16 cellular contexts compared by ENCODE assay signal in the genomic region with DNA sequence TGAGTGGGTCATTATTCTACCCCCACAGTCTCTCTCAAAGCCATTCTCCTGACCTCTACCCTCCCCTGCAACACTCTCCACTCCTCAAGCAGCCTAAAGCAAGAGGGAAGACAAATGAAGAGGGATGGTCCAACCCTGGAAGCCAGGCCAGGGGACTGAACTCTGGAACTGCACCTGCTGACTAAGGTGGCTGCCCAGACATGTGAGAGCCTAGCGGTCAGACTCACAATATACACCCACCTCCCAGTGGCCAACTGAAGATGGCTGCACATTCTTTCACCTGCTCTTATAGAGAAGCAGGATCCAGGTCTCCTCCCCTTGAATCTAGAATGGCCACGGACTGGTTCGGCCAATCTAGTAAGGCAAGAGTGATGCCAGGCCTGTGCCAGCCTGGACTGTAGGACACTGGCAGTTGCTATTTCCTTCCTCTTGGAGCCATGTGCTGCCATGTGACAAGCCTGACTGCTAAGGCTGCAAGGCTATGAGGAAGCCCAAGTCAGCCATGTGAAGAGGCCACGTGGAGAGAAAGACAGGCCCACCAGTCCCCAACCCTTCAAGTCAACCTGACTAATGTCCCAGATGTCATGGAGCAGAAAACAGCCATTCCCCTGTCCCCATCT. TPM values are rescaled to one million over a fixed set of nuclear protein-coding genes. Genes with fewer than 3 reads are reported as not detected.
A peak's percentile ranks its signal among the peaks of the same experiment; 100 is the strongest.
DNase-seq lines count a peak whose midpoint lies in the region; ATAC-seq and TF ChIP-seq lines count a peak whose summit lies in the region.
"Had no signal": no experiment of that assay in that cellular context is flagged by ENCODE, and none has a peak within 500 bp of the region (broad histone marks: within the 10 kb centered on the region; RNA-seq: fewer than 3 reads in every experiment).

No MANE protein-coding gene starts in this region.

- no peaks in the 10 kb centered on the region for H3K79me1 ChIP-seq in neuronal stem cell (ENCODE audit: low read depth, low read length)

- no peaks in the 10 kb centered on the region for H3K27me3 ChIP-seq in neuronal stem cell (ENCODE audit: control insufficient read depth in 3 of 3, insufficient read depth in 3 of 3, low read depth in 1 of 3, low read length in 3 of 3)
- H3K27me3 ChIP-seq in upper lobe of right lung = no peaks in the 10 kb centered on the region
- H3K27me3 ChIP-seq: BE2C had no signal

- no peak overlapping the region for H3K18ac ChIP-seq in neuronal stem cell (ENCODE audit: low read length)

- H3K27ac Mint-ChIP-seq in glutamatergic neuron (ENCODE audit: unreplicated experiment) = no peak overlapping the region
- H3K27ac Mint-ChIP-seq: activated naive CD4-positive, alpha-beta T cell treated with anti-CD3 and anti-CD28 coated beads for 36 hours had no signal

- whole genome bisulfite sequencing in neuronal stem cell (ENCODE audit: extremely low coverage in 2 of 2, insufficient read length in 2 of 2, insufficient replicate concordance in 1 of 2), 2 donors = no CpG with 5 or more reads among the region's 4 CpGs

- H3K4ac ChIP-seq in neuronal stem cell (ENCODE audit: low read length) = no peak overlapping the region

- H3K9me3 ChIP-seq in neuronal stem cell (replicated peaks in 1 of 2; ENCODE audit: control insufficient read depth in 2 of 2, insufficient read depth in 1 of 2, low read depth in 1 of 2, low read length in 2 of 2) = no peaks in the 10 kb centered on the region
- no peaks in the 10 kb centered on the region for H3K9me3 ChIP-seq in upper lobe of right lung
- H3K9me3 ChIP-seq: BE2C had no signal

- H3K4me3 ChIP-seq in neuronal stem cell (ENCODE audit: low read length in 2 of 2) = no peak overlapping the region
- H3K4me3 ChIP-seq in upper lobe of right lung = no peak overlapping the region
- H3K4me3 ChIP-seq: neural progenitor cell had no signal

- H3K4me1 ChIP-seq in neuronal stem cell (ENCODE audit: control insufficient read depth in 2 of 2, insufficient read depth in 1 of 2, low read depth in 1 of 2, low read length in 2 of 2) (no peaks in the 10 kb centered on the region), upper lobe of right lung (peaks cover 3% of the 10 kb centered on the region)
- H3K4me1 ChIP-seq: BE2C, neural progenitor cell had no signal

- no peak overlapping the region for H2BK15ac ChIP-seq in neuronal stem cell (ENCODE audit: low read length)

- H4K91ac ChIP-seq in neuronal stem cell (ENCODE audit: low read depth, low read length, poor library complexity) = no peak overlapping the region

- no peak overlapping the region for H2AFZ ChIP-seq in neuronal stem cell (ENCODE audit: low read length)
- H2AFZ ChIP-seq: neural progenitor cell had no signal

- H3K23ac ChIP-seq in neuronal stem cell (ENCODE audit: low read depth, low read length, poor library complexity) = peak overlapping the region; percentile 19

- H3K36me3 ChIP-seq in neuronal stem cell (replicated peaks in 1 of 2; ENCODE audit: control insufficient read depth in 2 of 2, insufficient read depth in 2 of 2, low read length in 2 of 2) (no peaks in the 10 kb centered on the region), upper lobe of right lung (peaks cover 26% of the 10 kb centered on the region)
- H3K36me3 ChIP-seq: BE2C, neural progenitor cell had no signal

- peaks cover 2% of the 10 kb centered on the region for H3K9me3 Mint-ChIP-seq in glutamatergic neuron (ENCODE audit: unreplicated experiment)
- H3K9me3 Mint-ChIP-seq: activated naive CD4-positive, alpha-beta T cell treated with anti-CD3 and anti-CD28 coated beads for 36 hours had no signal

- H2AK5ac ChIP-seq in neuronal stem cell (ENCODE audit: low read depth, low read length) = no peak overlapping the region

- H3K27ac ChIP-seq in neuronal stem cell (replicated peaks; ENCODE audit: low read length) (no peak overlapping the region), upper lobe of right lung (no peak overlapping the region)
- H3K27ac ChIP-seq: neural progenitor cell had no signal

- H3K4me2 ChIP-seq in neuronal stem cell (ENCODE audit: insufficient read depth, low read length, poor library complexity, severe bottlenecking) = no peak overlapping the region
- H3K4me2 ChIP-seq: neural progenitor cell had no signal

- no peak overlapping the region for H2BK120ac ChIP-seq in neuronal stem cell (ENCODE audit: low read depth, low read length)

- H2BK12ac ChIP-seq in neuronal stem cell (ENCODE audit: low read length) = no peak overlapping the region

- H2BK5ac ChIP-seq in neuronal stem cell (ENCODE audit: low read length) = no peak overlapping the region

- H3K27me3 Mint-ChIP-seq in glutamatergic neuron (ENCODE audit: unreplicated experiment) = peaks cover under 1% of the 10 kb centered on the region

- no peak for TF ChIP-seq CTCF in glutamatergic neuron (IDR thresholded peaks at IDR 0.05; ENCODE audit: partially characterized antibody, unreplicated experiment)
- no peak for TF ChIP-seq CTCF in upper lobe of right lung (IDR thresholded peaks at IDR 0.05)

- intact Hi-C loops in upper lobe of right lung (cut with DNase I) = no loop called here

- peak; percentile 59 for ATAC-seq in upper lobe of right lung

- no peak overlapping the region for H3K9ac ChIP-seq in neuronal stem cell (ENCODE audit: low read depth, low read length, poor library complexity)
- H3K9ac ChIP-seq: neural progenitor cell had no signal

- H3K4me3 Mint-ChIP-seq in glutamatergic neuron (ENCODE audit: unreplicated experiment) = no peak overlapping the region
- H3K4me3 Mint-ChIP-seq: activated naive CD4-positive, alpha-beta T cell treated with anti-CD3 and anti-CD28 coated beads for 36 hours; neural progenitor cell had no signal

- no peak overlapping the region for H4K8ac ChIP-seq in neuronal stem cell (ENCODE audit: low read depth, low read length)

- DNase-seq in Kasumi-1 (lab: John Stamatoyannopoulos, UW) (peak; percentile 6 to 21), glutamatergic neuron (peak; percentile 2), neuronal stem cell (ENCODE audit: low spot score) (no peak), upper lobe of right lung (peak; percentile 29)
- DNase-seq in stimulated activated naive CD4-positive, alpha-beta T cell treated with Interleukin-2 at 50 U/mL for 16 hours (lab: John Stamatoyannopoulos, UW) = no peak
- no peak for DNase-seq in stimulated activated CD4-positive, alpha-beta T cell treated with anti-CD3 and anti-CD28 coated beads, Interleukin-15, amount 100 ng/mL, for 24 hours
- DNase-seq in stimulated activated CD4-positive, alpha-beta T cell treated with anti-CD3 and anti-CD28 coated beads, Interleukin-4, amount 100 ng/mL, for 1 hour = no peak
- DNase-seq: activated CD4-positive, alpha-beta T cell treated with anti-CD3 and anti-CD28 coated beads, Interleukin-2, amount 50 U/mL, for 1 hour; activated naive CD4-positive, alpha-beta T cell treated with anti-CD3 and anti-CD28 coated beads for 36 hours; BE2C; hypothalamus; NCI-H146 had no signal

- H3K4me1 Mint-ChIP-seq in glutamatergic neuron (ENCODE audit: low read depth, unreplicated experiment) = no peaks in the 10 kb centered on the region

- peaks cover 2% of the 10 kb centered on the region for H3K36me3 Mint-ChIP-seq in glutamatergic neuron (ENCODE audit: unreplicated experiment)
- H3K36me3 Mint-ChIP-seq: neural progenitor cell had no signal

- H3K14ac ChIP-seq in neuronal stem cell (ENCODE audit: low read length) = no peak overlapping the region

RNA-seq across cellular contexts. Expression of gene ACSS1, which starts 31.8 kb away (rescaled TPM):
- not detected for total RNA-seq in glutamatergic neuron (ENCODE audit: unreplicated experiment)
- polyA plus RNA-seq in neuronal stem cell (2013, experiment 1 of 2) = 0.24 TPM
- polyA plus RNA-seq in neuronal stem cell (2013, experiment 2 of 2) = 0.26 TPM
- 37.2 TPM for total RNA-seq in upper lobe of right lung

RNA-seq across cellular contexts. Expression of gene APMAP, which starts 33.5 kb away (rescaled TPM):
- total RNA-seq in glutamatergic neuron (ENCODE audit: unreplicated experiment) (218 TPM), upper lobe of right lung (73.5 TPM)
- polyA plus RNA-seq in neuronal stem cell (2013, experiment 1 of 2) = 56.3 TPM
- 57.5 TPM for polyA plus RNA-seq in neuronal stem cell (2013, experiment 2 of 2)

RNA-seq across cellular contexts. Expression of gene VSX1, which starts 55.8 kb away (rescaled TPM):
- not detected for total RNA-seq in glutamatergic neuron (ENCODE audit: unreplicated experiment)
- 0.73 TPM for polyA plus RNA-seq in neuronal stem cell (2013, experiment 1 of 2)
- polyA plus RNA-seq in neuronal stem cell (2013, experiment 2 of 2) = 0.78 TPM
- not detected for total RNA-seq in upper lobe of right lung
- total RNA-seq: activated naive CD4-positive, alpha-beta T cell treated with anti-CD3 and anti-CD28 coated beads for 36 hours; astrocyte; kidney epithelial cell; subcutaneous adipose tissue had no signal

Comparison
In these comparisons a context has a peak if more than half of its experiments do, and no peak if none do; other contexts are left out.
1. DNase-seq: peak in Kasumi-1 (2 of 2), glutamatergic neuron (single experiment) and upper lobe of right lung (single experiment); none in neuronal stem cell (single experiment), stimulated activated naive CD4-positive, alpha-beta T cell treated with Interleukin-2 at 50 U/mL for 16 hours (single experiment), stimulated activated CD4-positive, alpha-beta T cell treated with anti-CD3 and anti-CD28 coated beads, Interleukin-15, amount 100 ng/mL, for 24 hours (single experiment) and stimulated activated CD4-positive, alpha-beta T cell treated with anti-CD3 and anti-CD28 coated beads, Interleukin-4, amount 100 ng/mL, for 1 hour (single experiment).
2. RNA of gene ACSS1, which starts 31.8 kb away (total RNA-seq): 37.2 TPM in upper lobe of right lung (single experiment); not detected in glutamatergic neuron (single experiment); every median in the first group is over 10 times any median in the second.